11 cellular contexts compared by ENCODE assay signal in genomic region chr3:33791477-33792166, GRCh38. TPM values are rescaled to one million over a fixed set of nuclear protein-coding genes. Genes with fewer than 3 reads are reported as not detected.
DNase-seq lines count a peak whose midpoint lies in the region; ATAC-seq and FAIRE-seq lines count a peak whose summit lies in the region.
"Had no signal": no experiment of that assay in that cellular context is flagged by ENCODE, and none has a peak within 500 bp of the region (broad histone marks: within the 10 kb centered on the region; RNA-seq: fewer than 3 reads in every experiment).

No MANE protein-coding gene starts in this region.

- POLR2A ChIA-PET in CD8-positive, alpha-beta memory T cell (lab: Charles Lee): no interaction called here

- DNase-seq in CD8-positive, alpha-beta memory T cell: no peak
- DNase-seq in SKM-1 (lab: John Stamatoyannopoulos, UW; ENCODE audit: unreplicated experiment) (peak; percentile 82), iris pigment epithelial cell (ENCODE audit: low read depth) (peak; percentile 88), HTR-8/SVneo (ENCODE audit: insufficient read length, low spot score) (no peak), 8988T (no peak)
- DNase-seq in activated T-helper 1 cell treated with anti-CD3 and anti-CD28 coated beads, Interleukin-12 subunit alpha, Interleukin-12 subunit beta, Interleukin-2, Interleukin-4 antibody, amounts not matched to agents 30 ng/mL and 10 ng/mL and 1 ng/mL, durations not matched to agents 14 hours and 24 hours and 36 hours (ENCODE audit: low spot score): no peak
- DNase-seq: DND-41 had no signal

- intact Hi-C loops in activated T-helper 1 cell treated with anti-CD3 and anti-CD28 coated beads, Interleukin-12 subunit alpha, Interleukin-12 subunit beta, Interleukin-2, Interleukin-4 antibody, amounts not matched to agents 30 ng/mL and 10 ng/mL and 1 ng/mL, durations not matched to agents 14 hours and 24 hours and 36 hours (cut with micrococcal nuclease): no loop called here

- H3K36me3 Mint-ChIP-seq in CD8-positive, alpha-beta memory T cell: no peaks in the 10 kb centered on the region
- no peaks in the 10 kb centered on the region for H3K36me3 Mint-ChIP-seq in activated T-helper 1 cell treated with anti-CD3 and anti-CD28 coated beads, Interleukin-12 subunit alpha, Interleukin-12 subunit beta, Interleukin-2, Interleukin-4 antibody, amounts not matched to agents 30 ng/mL and 10 ng/mL and 1 ng/mL, durations not matched to agents 14 hours and 24 hours and 36 hours (ENCODE audit: low read depth)

- no peak overlapping the region for H3K27ac Mint-ChIP-seq in CD8-positive, alpha-beta memory T cell
- H3K27ac Mint-ChIP-seq in activated T-helper 1 cell treated with anti-CD3 and anti-CD28 coated beads, Interleukin-12 subunit alpha, Interleukin-12 subunit beta, Interleukin-2, Interleukin-4 antibody, amounts not matched to agents 30 ng/mL and 10 ng/mL and 1 ng/mL, durations not matched to agents 14 hours and 24 hours and 36 hours: no peak overlapping the region

- H3K9me3 Mint-ChIP-seq in CD8-positive, alpha-beta memory T cell: no peaks in the 10 kb centered on the region
- H3K9me3 Mint-ChIP-seq in activated T-helper 1 cell treated with anti-CD3 and anti-CD28 coated beads, Interleukin-12 subunit alpha, Interleukin-12 subunit beta, Interleukin-2, Interleukin-4 antibody, amounts not matched to agents 30 ng/mL and 10 ng/mL and 1 ng/mL, durations not matched to agents 14 hours and 24 hours and 36 hours: no peaks in the 10 kb centered on the region

- no peak for FAIRE-seq in HTR-8/SVneo (lab: Jason Lieb, UNC)

- H3K36me3 ChIP-seq in CD8-positive, alpha-beta memory T cell (ENCODE audit: insufficient read depth, low read length): no peaks in the 10 kb centered on the region
- H3K36me3 ChIP-seq: right atrium auricular region had no signal

- CTCF ChIA-PET in CD8-positive, alpha-beta memory T cell (lab: Charles Lee): interaction anchor here (1.2 to 1.5 kb wide), 2 partner anchors 14 to 660 kb away, joined by 3 to 6 read pairs; no protein-coding TSS in a partner anchor

- no peak overlapping the region for H3K4me3 ChIP-seq in CD8-positive, alpha-beta memory T cell (ENCODE audit: low read length)
- H3K4me3 ChIP-seq: right atrium auricular region had no signal

- H3K9me3 ChIP-seq in CD8-positive, alpha-beta memory T cell (ENCODE audit: low read length): no peaks in the 10 kb centered on the region
- H3K9me3 ChIP-seq: right atrium auricular region had no signal

- H3K27ac ChIP-seq in CD8-positive, alpha-beta memory T cell (ENCODE audit: low read depth, low read length): peak overlapping the region; percentile 49
- H3K27ac ChIP-seq: KMS-11, right atrium auricular region had no signal

- H3K4me1 Mint-ChIP-seq in CD8-positive, alpha-beta memory T cell: peaks cover 3 to 5% (median 3%) of the 10 kb centered on the region in 3 donors
- H3K4me1 Mint-ChIP-seq in activated T-helper 1 cell treated with anti-CD3 and anti-CD28 coated beads, Interleukin-12 subunit alpha, Interleukin-12 subunit beta, Interleukin-2, Interleukin-4 antibody, amounts not matched to agents 30 ng/mL and 10 ng/mL and 1 ng/mL, durations not matched to agents 14 hours and 24 hours and 36 hours (ENCODE audit: low read depth): peaks cover 24% of the 10 kb centered on the region

- H3K27me3 Mint-ChIP-seq in CD8-positive, alpha-beta memory T cell: peaks cover 3 to 28% of the 10 kb centered on the region in 2 donors
- H3K27me3 Mint-ChIP-seq in activated T-helper 1 cell treated with anti-CD3 and anti-CD28 coated beads, Interleukin-12 subunit alpha, Interleukin-12 subunit beta, Interleukin-2, Interleukin-4 antibody, amounts not matched to agents 30 ng/mL and 10 ng/mL and 1 ng/mL, durations not matched to agents 14 hours and 24 hours and 36 hours (ENCODE audit: insufficient read depth): peaks cover 18% of the 10 kb centered on the region

- no peak overlapping the region for H3K4me3 Mint-ChIP-seq in CD8-positive, alpha-beta memory T cell
- H3K4me3 Mint-ChIP-seq in activated T-helper 1 cell treated with anti-CD3 and anti-CD28 coated beads, Interleukin-12 subunit alpha, Interleukin-12 subunit beta, Interleukin-2, Interleukin-4 antibody, amounts not matched to agents 30 ng/mL and 10 ng/mL and 1 ng/mL, durations not matched to agents 14 hours and 24 hours and 36 hours: no peak overlapping the region

- no peaks in the 10 kb centered on the region for H3K27me3 ChIP-seq in CD8-positive, alpha-beta memory T cell (ENCODE audit: insufficient read depth, low read length, poor library complexity, severe bottlenecking)
- H3K27me3 ChIP-seq: right atrium auricular region had no signal

- ATAC-seq in HG02759 (IDR thresholded peaks at IDR 0.05; ENCODE audit: unreplicated experiment) (peak; percentile 72), GM18498 (IDR thresholded peaks at IDR 0.05; ENCODE audit: unreplicated experiment) (no peak)

- H3K4me1 ChIP-seq in CD8-positive, alpha-beta memory T cell (ENCODE audit: insufficient read depth, low read length): no peaks in the 10 kb centered on the region

RNA-seq across cellular contexts. Expression of gene PDCD6IP, which starts 6.8 kb away (rescaled TPM):
- total RNA-seq in CD8-positive, alpha-beta memory T cell: 100 to 1,000 TPM; 162 to 163 TPM
- polyA plus RNA-seq in CD8-positive, alpha-beta memory T cell: 71.4 TPM
- total RNA-seq in activated T-helper 1 cell treated with anti-CD3 and anti-CD28 coated beads, Interleukin-12 subunit alpha, Interleukin-12 subunit beta, Interleukin-2, Interleukin-4 antibody, amounts not matched to agents 30 ng/mL and 10 ng/mL and 1 ng/mL, durations not matched to agents 14 hours and 24 hours and 36 hours: 171 and 179 TPM in 2 replicates

Comparison
In these comparisons a context has a peak if more than half of its experiments do, and no peak if none do; other contexts are left out.
1. DNase-seq: peak in SKM-1 (single experiment) and iris pigment epithelial cell (single experiment); none in CD8-positive, alpha-beta memory T cell (0 of 5), activated T-helper 1 cell treated with anti-CD3 and anti-CD28 coated beads, Interleukin-12 subunit alpha, Interleukin-12 subunit beta, Interleukin-2, Interleukin-4 antibody, amounts not matched to agents 30 ng/mL and 10 ng/mL and 1 ng/mL, durations not matched to agents 14 hours and 24 hours and 36 hours (single experiment), HTR-8/SVneo (single experiment) and 8988T (single experiment).